In the genomic region with DNA sequence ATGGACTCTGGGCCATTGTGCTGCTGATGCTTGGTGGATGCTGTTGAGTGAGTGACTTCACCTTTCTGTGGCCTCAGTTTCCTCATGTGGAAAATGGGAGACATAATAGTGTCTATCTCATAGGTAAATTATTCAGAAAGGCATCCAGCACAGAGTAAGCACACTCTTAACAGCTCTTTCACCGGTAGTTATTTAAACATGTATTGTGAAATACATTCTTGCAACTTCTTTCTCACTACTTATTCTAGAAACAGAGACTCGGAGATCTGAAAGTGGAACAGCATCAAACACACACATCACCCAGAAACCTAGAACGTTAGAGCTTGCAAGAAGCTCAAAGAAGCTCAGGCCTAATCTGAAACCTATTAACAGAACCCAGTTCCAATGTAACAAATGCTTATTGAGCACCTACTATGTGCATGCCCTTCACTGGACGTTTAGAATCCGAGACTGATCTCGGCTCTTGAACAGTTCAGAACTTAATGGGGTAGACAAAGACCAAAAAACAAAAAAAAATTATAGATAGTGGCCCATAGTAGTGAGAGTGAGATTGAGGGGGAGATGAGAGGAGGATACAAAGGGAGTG, we compare ENCODE assay signal across 12 cellular contexts.
"Had no signal": no experiment of that assay in that cellular context is flagged by ENCODE, and none has a peak within 500 bp of the region (broad histone marks: within the 10 kb centered on the region; RNA-seq: fewer than 3 reads in every experiment).

No MANE protein-coding gene starts in this region.

- H3K27ac Mint-ChIP-seq: activated naive CD8-positive, alpha-beta T cell had no signal

- ATAC-seq: esophagus mucosa had no signal

- H3K27me3 ChIP-seq: ovary, thyroid gland had no signal

- FAIRE-seq: bronchial epithelial cell had no signal

- H3K36me3 ChIP-seq: ovary had no signal

- H3K9me3 ChIP-seq: ovary, thyroid gland had no signal

- H3K27me3 Mint-ChIP-seq: activated naive CD8-positive, alpha-beta T cell had no signal

- H3K4me3 ChIP-seq: ovary, thyroid gland had no signal

- H3K27ac ChIP-seq: ovary, thyroid gland had no signal

- DNase-seq: activated gamma-delta T cell; activated T-cell treated with anti-CD3 and anti-CD28 coated beads, Interleukin-2, amount 50 U/mL, for 1 hour; anterior cingulate cortex; glutamatergic neuron; ovary; stimulated activated CD4-positive, alpha-beta T cell treated with anti-CD3 and anti-CD28 coated beads, Interleukin-15, amount 100 ng/mL, for 24 hours; stimulated activated CD4-positive, alpha-beta T cell treated with anti-CD3 and anti-CD28 coated beads, Interleukin-4, amount 100 ng/mL, for 4 hours; T-helper 9 cell; thyroid gland had no signal

- H3K4me3 Mint-ChIP-seq: activated naive CD8-positive, alpha-beta T cell had no signal
